18 cellular contexts compared by ENCODE assay signal in genomic region chr14:95213774-95214173, GRCh38. TPM values are rescaled to one million over a fixed set of nuclear protein-coding genes. Genes with fewer than 3 reads are reported as not detected.
DNase-seq lines count a peak whose midpoint lies in the region; FAIRE-seq and TF ChIP-seq lines count a peak whose summit lies in the region.
"Had no signal": no experiment of that assay in that cellular context is flagged by ENCODE, and none has a peak within 500 bp of the region (broad histone marks: within the 10 kb centered on the region; RNA-seq: fewer than 3 reads in every experiment).

No MANE protein-coding gene starts in this region.

- TF ChIP-seq CTCF in HEK293 (tag by site-specific recombination; IDR thresholded peaks at IDR 0.05) (no peak), nephron progenitor cell (IDR thresholded peaks at IDR 0.05) (no peak), type B pancreatic cell (conservative IDR thresholded peaks at IDR 0.05) (no peak)

- no peaks in the 10 kb centered on the region for H3K9me3 Mint-ChIP-seq in activated naive CD4-positive, alpha-beta T cell treated with anti-CD3 and anti-CD28 coated beads, Interleukin-2, amount 50 U/mL, for 24 hours
- no peaks in the 10 kb centered on the region for H3K9me3 Mint-ChIP-seq in nephron progenitor cell
- no peaks in the 10 kb centered on the region for H3K9me3 Mint-ChIP-seq in type B pancreatic cell
- H3K9me3 Mint-ChIP-seq: CD4-positive, CD25-positive, alpha-beta regulatory T cell had no signal

- no peaks in the 10 kb centered on the region for H3K9me3 ChIP-seq in HEK293 (ENCODE audit: control insufficient read depth, insufficient read depth, low read depth, low read length)
- H3K9me3 ChIP-seq: HAP-1 had no signal

- H3K27me3 Mint-ChIP-seq in activated naive CD4-positive, alpha-beta T cell treated with anti-CD3 and anti-CD28 coated beads, Interleukin-2, amount 50 U/mL, for 24 hours, result peaks cover 1% of the 10 kb centered on the region
- peaks cover 5% of the 10 kb centered on the region for H3K27me3 Mint-ChIP-seq in nephron progenitor cell (ENCODE audit: low read depth, poor library complexity)
- no peaks in the 10 kb centered on the region for H3K27me3 Mint-ChIP-seq in type B pancreatic cell

- H3K36me3 ChIP-seq in HEK293 (ENCODE audit: control insufficient read depth in 2 of 2, insufficient read depth in 1 of 2, low read length in 2 of 2), result no peaks in the 10 kb centered on the region
- H3K36me3 ChIP-seq: HAP-1 had no signal

- H3K4me3 ChIP-seq in HEK293 (ENCODE audit: low read depth, low read length), result no peak overlapping the region
- H3K4me3 ChIP-seq: BLaER1 treated with 17β-estradiol and CSF1 and Interleukin-3, amounts not matched to agents 10 nM and 100 nM; HAP-1 had no signal

- no peak for DNase-seq in activated naive CD4-positive, alpha-beta T cell treated with Interleukin-2 at 50 U/mL for 16 hours
- DNase-seq in nephron progenitor cell (no peak), type B pancreatic cell (ENCODE audit: extremely low spot score, unreplicated experiment) (no peak), frontal cortex (ENCODE audit: low spot score in 2 of 2) (no peak), DMS79 (lab: John Stamatoyannopoulos, UW) (no peak)
- no peak for DNase-seq in stimulated activated CD4-positive, alpha-beta T cell treated with anti-CD3 and anti-CD28 coated beads, Interleukin-2, amount 100 ng/mL, for 48 hours
- DNase-seq: 8988T; CD4-positive, CD25-positive, alpha-beta regulatory T cell; DMS153; DND-41; GDM1; HFFc6 had no signal

- no peak overlapping the region for H3K27ac ChIP-seq in HEK293 (ENCODE audit: extremely low read depth, low read depth, low read length)
- H3K27ac ChIP-seq: BLaER1 treated with 17β-estradiol and CSF1 and Interleukin-3, amounts not matched to agents 10 nM and 100 nM; HL-60 had no signal

- H3K4me1 ChIP-seq in HEK293 (ENCODE audit: control insufficient read depth, insufficient read depth, low read length), result no peaks in the 10 kb centered on the region
- H3K4me1 ChIP-seq: HAP-1 had no signal

- no peak overlapping the region for H3K4me3 Mint-ChIP-seq in activated naive CD4-positive, alpha-beta T cell treated with anti-CD3 and anti-CD28 coated beads, Interleukin-2, amount 50 U/mL, for 24 hours
- H3K4me3 Mint-ChIP-seq in nephron progenitor cell (no peak overlapping the region), type B pancreatic cell (no peak overlapping the region)
- H3K4me3 Mint-ChIP-seq: CD4-positive, CD25-positive, alpha-beta regulatory T cell; HFFc6 had no signal

- POLR2A ChIA-PET in HEK293 (lab: Yijun Ruan, JAX), result no interaction called here

- no peak for FAIRE-seq in frontal cortex (lab: Jason Lieb, UNC)
- FAIRE-seq: H1 had no signal

- CTCF ChIA-PET in HEK293 (lab: Yijun Ruan, JAX), result no interaction called here

- H3K36me3 Mint-ChIP-seq in activated naive CD4-positive, alpha-beta T cell treated with anti-CD3 and anti-CD28 coated beads, Interleukin-2, amount 50 U/mL, for 24 hours, result no peaks in the 10 kb centered on the region
- H3K36me3 Mint-ChIP-seq in nephron progenitor cell (ENCODE audit: low read depth) (peaks cover 9% of the 10 kb centered on the region), type B pancreatic cell (no peaks in the 10 kb centered on the region)

- H3K4me1 Mint-ChIP-seq in activated naive CD4-positive, alpha-beta T cell treated with anti-CD3 and anti-CD28 coated beads, Interleukin-2, amount 50 U/mL, for 24 hours, result no peaks in the 10 kb centered on the region
- H3K4me1 Mint-ChIP-seq in nephron progenitor cell (peaks cover 50% of the 10 kb centered on the region), type B pancreatic cell (ENCODE audit: unreplicated experiment) (peaks cover 17% of the 10 kb centered on the region)
- H3K4me1 Mint-ChIP-seq: CD4-positive, CD25-positive, alpha-beta regulatory T cell had no signal

- peak overlapping the region; percentile 56 for H3K27ac Mint-ChIP-seq in activated naive CD4-positive, alpha-beta T cell treated with anti-CD3 and anti-CD28 coated beads, Interleukin-2, amount 50 U/mL, for 24 hours
- H3K27ac Mint-ChIP-seq in nephron progenitor cell, result peak overlapping the region; percentile 8
- peak overlapping the region; percentile 20 for H3K27ac Mint-ChIP-seq in type B pancreatic cell
- H3K27ac Mint-ChIP-seq: CD4-positive, CD25-positive, alpha-beta regulatory T cell; HFFc6 had no signal

TF ChIP-seq in HEK293, 187 proteins besides CTCF, POLR2A, EP300 and RAD21:
- peak; percentile 62; the same call in 1 of the 2 replicates for TF ChIP-seq EGR2 (tag by site-specific recombination; IDR thresholded peaks at IDR 0.05; ENCODE audit: low read depth)
- TF ChIP-seq ZFP3 (tag by site-specific recombination; IDR thresholded peaks at IDR 0.05; ENCODE audit: low read depth), result peak; percentile 80
- no peak for TF ChIP-seq ZNF280C (tag by site-specific recombination; IDR thresholded peaks at IDR 0.05)
- TF ChIP-seq GLI2 (tag by site-specific recombination; IDR thresholded peaks at IDR 0.05; ENCODE audit: borderline replicate concordance, low read depth), result no peak
- TF ChIP-seq ZFHX2 (tag by site-specific recombination; conservative IDR thresholded peaks at IDR 0.05), result peak; percentile 61
- TF ChIP-seq ATF2 (tag by site-specific recombination; IDR thresholded peaks at IDR 0.05; ENCODE audit: low read depth), result no peak
- no peak for TF ChIP-seq ZNF23 (tag by site-specific recombination; IDR thresholded peaks at IDR 0.05; ENCODE audit: borderline replicate concordance)
TF ChIP-seq in HEK293: peak in this region for 3.

RNA-seq across cellular contexts. Expression of gene DICER1, which starts 56.4 kb away (rescaled TPM):
- total RNA-seq in type B pancreatic cell (ENCODE audit: low replicate concordance) (100 and 107 TPM in 2 replicates), frontal cortex (226 TPM)
